Comparison of ENCODE assay signal across 8 cellular contexts in the genomic region with DNA sequence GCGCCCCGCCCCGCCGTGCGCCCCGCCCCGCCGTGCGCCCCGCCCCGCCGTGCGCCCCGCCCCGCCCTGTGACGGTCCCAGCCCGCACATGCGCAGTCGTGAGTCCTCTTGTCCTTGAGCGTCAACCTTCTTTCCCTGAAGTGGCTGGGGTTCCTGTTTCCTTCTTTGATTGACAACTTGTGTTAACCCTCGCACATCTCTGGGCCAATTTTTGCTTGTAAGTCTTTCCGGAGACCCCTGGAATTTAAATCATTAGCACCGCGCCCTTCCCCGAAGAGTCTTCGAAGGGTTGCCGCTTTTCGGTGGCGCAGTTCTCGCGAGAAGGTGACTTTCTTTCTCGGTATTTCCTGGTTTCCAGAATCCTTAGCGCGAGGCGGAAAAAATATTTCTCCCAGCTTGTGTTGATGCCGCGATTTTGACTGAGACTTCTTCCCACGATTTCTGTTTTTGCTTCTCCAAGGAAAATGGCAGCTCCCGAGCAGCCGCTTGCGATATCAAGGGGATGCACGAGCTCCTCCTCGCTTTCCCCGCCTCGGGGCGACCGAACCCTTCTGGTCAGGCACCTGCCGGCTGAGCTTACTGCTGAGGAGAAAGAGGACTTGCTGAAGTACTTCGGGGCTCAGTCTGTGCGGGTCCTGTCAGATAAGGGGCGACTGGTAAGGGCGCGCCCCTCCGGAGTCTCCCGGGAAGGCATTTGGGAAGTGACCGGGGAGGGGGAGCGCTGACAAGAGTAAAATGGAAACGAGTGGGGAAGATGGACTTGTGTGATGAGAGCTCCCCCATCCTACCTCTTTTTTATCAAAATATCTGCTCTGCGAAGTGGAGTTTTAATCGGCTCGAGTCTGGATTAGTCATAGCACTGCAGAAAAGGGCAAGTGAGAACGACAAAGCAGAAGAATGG. TPM values are rescaled to one million over a fixed set of nuclear protein-coding genes. Genes with fewer than 3 reads are reported as not detected.
DNase-seq lines count a peak whose midpoint lies in the region; ATAC-seq and TF ChIP-seq lines count a peak whose summit lies in the region.

Gene RNPC3 (plus strand): TSS at position 93 of the 901 bp plus-strand sequence. CDS start 372 bp downstream, at position 465.

- peak within 1 kb of the TSS; percentile 96 for H3K4me3 Mint-ChIP-seq in neural progenitor cell

- H3K4me1 ChIP-seq in ES-I3 (ENCODE audit: insufficient read depth, low read length) (peaks cover 3% of the 10 kb centered on the region; the same call in 1 of the 2 replicates), HAP-1 (peaks cover 12% of the 10 kb centered on the region), MM.1S (ENCODE audit: low read length) (no peaks in the 10 kb centered on the region), foreskin keratinocyte (peaks cover 25% of the 10 kb centered on the region), neural progenitor cell (peaks cover 14% of the 10 kb centered on the region)

- in situ Hi-C loops in HAP-1 (cut with MboI; ENCODE audit: low sequenced_read_pairs) = no loop called here

- H3K9me3 ChIP-seq in ES-I3 (ENCODE audit: control insufficient read depth, insufficient read depth, low read length) = no peaks in the 10 kb centered on the region
- H3K9me3 ChIP-seq in HAP-1 = no peaks in the 10 kb centered on the region
- H3K9me3 ChIP-seq in MM.1S (replicated peaks; ENCODE audit: insufficient read depth, low read length) = no peaks in the 10 kb centered on the region
- no peaks in the 10 kb centered on the region for H3K9me3 ChIP-seq in neural progenitor cell (ENCODE audit: low read depth)

- H3F3A ChIP-seq in MM.1S (ENCODE audit: insufficient read depth, low read length) = no peaks in the 10 kb centered on the region
- peaks cover 16% of the 10 kb centered on the region for H3F3A ChIP-seq in neural progenitor cell (ENCODE audit: low read depth)

- H3K4me1 Mint-ChIP-seq in neural progenitor cell = peaks cover 16% of the 10 kb centered on the region

- H2AFZ ChIP-seq in MM.1S (ENCODE audit: low read length) = peak within 1 kb of the TSS; percentile 61
- H2AFZ ChIP-seq in neural progenitor cell (replicated peaks) = peak within 1 kb of the TSS; percentile 95

- H3K9me3 Mint-ChIP-seq in neural progenitor cell = peaks cover 3% of the 10 kb centered on the region

- peak within 1 kb of the TSS; percentile 66; the same call in 1 of the 2 replicates for H3K4me2 ChIP-seq in MM.1S (ENCODE audit: low read depth, low read length)
- peak within 1 kb of the TSS; percentile 97 for H3K4me2 ChIP-seq in neural progenitor cell

- peak; percentile 79 for ATAC-seq in foreskin keratinocyte

- H3K27me3 ChIP-seq in HAP-1 (ENCODE audit: low read depth) (no peaks in the 10 kb centered on the region), MM.1S (replicated peaks; ENCODE audit: insufficient read depth, low read length) (no peaks in the 10 kb centered on the region), foreskin keratinocyte (no peaks in the 10 kb centered on the region), neural progenitor cell (no peaks in the 10 kb centered on the region)

- peak within 1 kb of the TSS; percentile 98 for H3K27ac Mint-ChIP-seq in neural progenitor cell

- H3K27me3 Mint-ChIP-seq in neural progenitor cell (ENCODE audit: insufficient read depth, low read depth) = peaks cover 2% of the 10 kb centered on the region

- H3K9me2 ChIP-seq in MM.1S (replicated peaks; ENCODE audit: insufficient read depth, low read length) = no peaks in the 10 kb centered on the region

- H3K79me2 ChIP-seq in MM.1S (ENCODE audit: low read length) = peaks cover 45% of the 10 kb centered on the region
- H3K79me2 ChIP-seq in neural progenitor cell (ENCODE audit: low read depth) = peaks cover 47% of the 10 kb centered on the region

- peak within 1 kb of the TSS; percentile 83 for H3K4me3 ChIP-seq in HAP-1
- peak within 1 kb of the TSS; percentile 87 for H3K4me3 ChIP-seq in MM.1S (ENCODE audit: low read length)
- H3K4me3 ChIP-seq in neural progenitor cell = peak within 1 kb of the TSS; percentile 85

- TF ChIP-seq CTCF in MM.1S (IDR thresholded peaks at IDR 0.05; ENCODE audit: low read length) = peak; percentile 16
- no peak for TF ChIP-seq CTCF in foreskin keratinocyte (conservative IDR thresholded peaks at IDR 0.05)
- peak; percentile 27 for TF ChIP-seq CTCF in neural progenitor cell (IDR thresholded peaks at IDR 0.05)

- H4K20me1 ChIP-seq in MM.1S (ENCODE audit: insufficient read depth, low read length) (no peaks in the 10 kb centered on the region), neural progenitor cell (ENCODE audit: low read depth) (peaks cover 5% of the 10 kb centered on the region)

- peak; percentile 79 to 90 for DNase-seq in HAP-1 (ENCODE audit: low spot score in 2 of 2)
- DNase-seq in MM.1S = peak; percentile 65
- DNase-seq in SIG-M5 (lab: John Stamatoyannopoulos, UW) = peak; percentile 14
- peak; percentile 87 for DNase-seq in activated gamma-delta T cell treated with Interleukin-2 at 50 U/mL for 16 hours
- peak; percentile 77 to 90 for DNase-seq in foreskin keratinocyte
- peak; percentile 92 for DNase-seq in neural progenitor cell (ENCODE audit: low spot score)
- peak; percentile 87 for DNase-seq in stromal cell of bone marrow (ENCODE audit: low read depth)

- H3K36me3 Mint-ChIP-seq in neural progenitor cell = peaks cover 13% of the 10 kb centered on the region

- H3K27ac ChIP-seq in MM.1S (ENCODE audit: low read length) = peak within 1 kb of the TSS; percentile 79
- peak within 1 kb of the TSS; percentile 100 for H3K27ac ChIP-seq in foreskin keratinocyte
- H3K27ac ChIP-seq in neural progenitor cell = peak within 1 kb of the TSS; percentile 89

- no peaks in the 10 kb centered on the region for H3K36me3 ChIP-seq in ES-I3 (ENCODE audit: insufficient read depth, low read length)
- peaks cover 5% of the 10 kb centered on the region for H3K36me3 ChIP-seq in HAP-1 (replicated peaks)
- no peaks in the 10 kb centered on the region for H3K36me3 ChIP-seq in MM.1S (replicated peaks; ENCODE audit: insufficient read depth, low read length)
- H3K36me3 ChIP-seq in neural progenitor cell = no peaks in the 10 kb centered on the region

- H3K9ac ChIP-seq in ES-I3 (ENCODE audit: low read depth, low read length) (peak within 1 kb of the TSS; percentile 100), MM.1S (ENCODE audit: low read length) (peak within 1 kb of the TSS; percentile 91), neural progenitor cell (peak within 1 kb of the TSS; percentile 88)

RNA-seq across cellular contexts. Expression of gene RNPC3, which starts in this region (rescaled TPM):
- total RNA-seq in foreskin keratinocyte (8.1 TPM in 2 replicates), neural progenitor cell (ENCODE audit: low replicate concordance) (35.1 and 46.8 TPM in 2 replicates)
- 3.2 and 3.9 TPM in 2 replicates for polyA plus RNA-seq in foreskin keratinocyte

Comparison
In these comparisons a context has a peak if more than half of its experiments do, and no peak if none do; other contexts are left out.
1. Peak in every context shown above with its lines: DNase-seq, ATAC-seq, H3K4me3 ChIP-seq and H3K27ac ChIP-seq.
2. DNase-seq: peak in every context shown above with its lines; median percentile 92 in neural progenitor cell; 87 in activated gamma-delta T cell treated with Interleukin-2 at 50 U/mL for 16 hours; 87 in stromal cell of bone marrow; 84 in HAP-1; 84 in foreskin keratinocyte; 65 in MM.1S; 14 in SIG-M5.